22 cellular contexts compared by ENCODE assay signal in the genomic region with DNA sequence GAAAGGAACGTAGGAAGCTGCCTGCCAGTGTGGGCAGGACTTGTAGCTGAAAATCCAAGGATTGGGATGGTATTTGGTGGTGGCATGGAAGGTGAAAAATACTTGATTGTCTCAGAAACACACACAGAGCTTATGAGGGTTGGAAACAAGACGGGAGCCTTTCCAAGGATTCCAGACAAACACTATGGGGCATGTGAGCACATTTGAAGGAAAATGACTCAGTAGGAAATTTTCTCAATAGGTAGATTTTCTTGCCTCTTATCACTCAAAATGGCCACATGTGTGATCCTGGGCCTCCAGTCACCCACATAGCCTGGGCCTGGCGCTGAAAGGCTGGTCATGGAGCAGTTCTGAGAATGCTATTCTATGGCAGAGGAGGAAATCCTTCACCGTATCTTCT.
"Had no signal": no experiment of that assay in that cellular context is flagged by ENCODE, and none has a peak within 500 bp of the region (broad histone marks: within the 10 kb centered on the region; RNA-seq: fewer than 3 reads in every experiment).

No MANE protein-coding gene starts in this region.

- H3K9me3 Mint-ChIP-seq: activated CD8-positive, alpha-beta T cell treated with anti-CD3 and anti-CD28 coated beads for 36 hours; activated T-cell treated with anti-CD3 and anti-CD28 coated beads, Interleukin-2, amount 50 U/mL, for 24 hours; activated T-helper 2 cell treated with anti-CD3 and anti-CD28 coated beads, Interferon-gamma antibody, Interleukin-2, Interleukin-4, amounts not matched to agents 10 μg/mL and 5 μg/mL and 100 μg/mL, durations not matched to agents 14 hours and 24 hours and 36 hours; naive thymus-derived CD8-positive, alpha-beta T cell; stimulated activated naive CD8-positive, alpha-beta T cell treated with anti-CD3 and anti-CD28 coated beads, Interleukin-15, amount 100 ng/mL, for 72 hours had no signal

- H3K4me1 ChIP-seq: breast epithelium, suprapubic skin had no signal

- FAIRE-seq: keratinocyte had no signal

- ATAC-seq: activated CD8-positive, alpha-beta T cell treated with anti-CD3 and anti-CD28 coated beads for 36 hours; foreskin keratinocyte; naive thymus-derived CD8-positive, alpha-beta T cell; stimulated activated naive CD8-positive, alpha-beta T cell treated with anti-CD3 and anti-CD28 coated beads, Interleukin-15, amount 100 ng/mL, for 72 hours had no signal

- H3K27ac ChIP-seq: breast epithelium, suprapubic skin, transverse colon, vagina had no signal

- H3K36me3 ChIP-seq: breast epithelium, suprapubic skin, transverse colon, vagina had no signal

- H3K27ac Mint-ChIP-seq: activated CD8-positive, alpha-beta T cell treated with anti-CD3 and anti-CD28 coated beads for 36 hours; activated T-cell treated with anti-CD3 and anti-CD28 coated beads, Interleukin-2, amount 50 U/mL, for 24 hours; activated T-helper 2 cell treated with anti-CD3 and anti-CD28 coated beads, Interferon-gamma antibody, Interleukin-2, Interleukin-4, amounts not matched to agents 10 μg/mL and 5 μg/mL and 100 μg/mL, durations not matched to agents 14 hours and 24 hours and 36 hours; stimulated activated naive CD8-positive, alpha-beta T cell treated with anti-CD3 and anti-CD28 coated beads, Interleukin-15, amount 100 ng/mL, for 72 hours had no signal

- H3K9me3 ChIP-seq: breast epithelium, suprapubic skin, transverse colon, vagina had no signal

- DNase-seq: activated CD4-positive, alpha-beta T cell treated with anti-CD3 and anti-CD28 coated beads for 48 hours; activated CD4-positive, CD25-positive, alpha-beta regulatory T cell; activated CD8-positive, alpha-beta T cell treated with anti-CD3 and anti-CD28 coated beads for 36 hours; activated naive CD4-positive, alpha-beta T cell treated with Interleukin-2 at 50 U/mL for 16 hours; activated T-cell treated with anti-CD3 and anti-CD28 coated beads, Interleukin-2, amount 50 U/mL, for 24 hours; aorta; dermis blood vessel endothelial cell; foreskin keratinocyte; mesenchymal stem cell; naive thymus-derived CD8-positive, alpha-beta T cell; nucleus accumbens; posterior cingulate gyrus; retina; stimulated activated naive CD8-positive, alpha-beta T cell treated with anti-CD3 and anti-CD28 coated beads, Interleukin-15, amount 100 ng/mL, for 72 hours; T-helper 1 cell; T1000; transverse colon had no signal

- H3K4me3 ChIP-seq: breast epithelium, suprapubic skin, transverse colon, vagina had no signal

- H3K27me3 ChIP-seq: breast epithelium, foreskin keratinocyte, suprapubic skin, transverse colon, vagina had no signal

- H3K4me3 Mint-ChIP-seq: activated CD8-positive, alpha-beta T cell treated with anti-CD3 and anti-CD28 coated beads for 36 hours; activated T-cell treated with anti-CD3 and anti-CD28 coated beads, Interleukin-2, amount 50 U/mL, for 24 hours; naive thymus-derived CD8-positive, alpha-beta T cell; stimulated activated naive CD8-positive, alpha-beta T cell treated with anti-CD3 and anti-CD28 coated beads, Interleukin-15, amount 100 ng/mL, for 72 hours had no signal

- H3K27me3 Mint-ChIP-seq: activated CD8-positive, alpha-beta T cell treated with anti-CD3 and anti-CD28 coated beads for 36 hours; stimulated activated naive CD8-positive, alpha-beta T cell treated with anti-CD3 and anti-CD28 coated beads, Interleukin-15, amount 100 ng/mL, for 72 hours had no signal

- H3K36me3 Mint-ChIP-seq: naive thymus-derived CD8-positive, alpha-beta T cell had no signal
